Comparison of ENCODE assay signal across 8 cellular contexts in the genomic region with DNA sequence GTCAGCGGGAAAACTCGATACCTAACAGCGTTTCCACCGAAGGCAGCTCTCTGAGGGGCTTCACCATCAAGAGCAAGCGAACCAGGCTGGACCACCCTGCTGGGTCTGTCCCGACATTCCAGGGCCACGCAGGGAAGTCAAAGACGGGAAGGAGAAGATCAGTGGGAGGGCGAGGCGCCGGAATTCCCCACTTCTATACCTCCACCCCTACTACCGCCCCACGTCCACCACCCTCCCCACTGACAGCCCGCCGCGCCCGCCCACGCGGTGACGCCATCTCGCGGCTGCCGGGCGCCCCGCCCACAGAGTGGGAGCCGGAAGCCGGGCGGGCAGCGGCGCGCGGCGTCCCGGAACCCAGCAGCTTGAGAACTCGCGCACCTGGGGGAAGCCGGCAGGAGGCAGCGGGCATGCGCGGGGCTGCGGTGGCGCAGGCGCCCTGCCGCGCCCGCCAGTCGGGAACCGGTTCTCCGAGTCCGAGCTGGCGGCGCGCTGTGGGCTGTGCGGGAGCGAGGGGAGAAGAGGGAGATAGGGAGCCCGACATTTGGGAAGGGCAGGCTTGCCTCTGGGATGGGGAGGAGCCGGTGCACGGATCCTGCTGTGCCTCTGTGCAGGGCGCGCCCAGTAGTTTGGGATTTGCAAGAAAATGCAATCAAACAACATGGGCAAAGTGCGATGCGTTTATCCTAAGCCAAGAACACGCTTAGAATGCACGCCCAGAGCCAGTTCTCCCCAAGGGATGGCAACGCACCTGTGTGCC. TPM values are rescaled to one million over a fixed set of nuclear protein-coding genes. Genes with fewer than 3 reads are reported as not detected.
A peak's percentile ranks its signal among the peaks of the same experiment; 100 is the strongest.
DNase-seq lines count a peak whose midpoint lies in the region; ATAC-seq and TF ChIP-seq lines count a peak whose summit lies in the region.

No MANE protein-coding gene starts in this region.

- H3K9me3 Mint-ChIP-seq in GM23338 (no peaks in the 10 kb centered on the region), nephron (no peaks in the 10 kb centered on the region)

- H3K9me2 ChIP-seq in GM23338 (ENCODE audit: insufficient read depth), result no peaks in the 10 kb centered on the region

- TF ChIP-seq CTCF in GM23338 (conservative IDR thresholded peaks at IDR 0.05; ENCODE audit: low read depth in 2 of 2) (no peak), fibroblast of pulmonary artery (IDR thresholded peaks at IDR 0.05; ENCODE audit: low read length, missing control alignments) (no peak), nephron (IDR thresholded peaks at IDR 0.05; ENCODE audit: unreplicated experiment in 3 of 3) (no peak)

- peak overlapping the region; percentile 39; the same call in 1 of the 2 replicates for H3K27ac ChIP-seq in GM23338 (ENCODE audit: low read depth)

- peaks cover 10% of the 10 kb centered on the region for H3F3A ChIP-seq in GM23338 (replicated peaks; ENCODE audit: low read depth)

- H3K36me3 ChIP-seq in GM23338 (ENCODE audit: insufficient read depth), result no peaks in the 10 kb centered on the region

- peak overlapping the region; percentile 93 for H2AFZ ChIP-seq in GM23338

- peak overlapping the region; percentile 100 for H3K4me2 ChIP-seq in GM23338

- peaks cover 6% of the 10 kb centered on the region for H3K27me3 ChIP-seq in GM23338 (ENCODE audit: insufficient read depth)

- H3K4me1 ChIP-seq in GM23338 (ENCODE audit: insufficient read depth), result peaks cover 25% of the 10 kb centered on the region

- H3K4me1 Mint-ChIP-seq in GM23338 (peaks cover 41% of the 10 kb centered on the region), nephron (peaks cover 35% of the 10 kb centered on the region)

- DNase-seq in EL, result peak; percentile 86
- DNase-seq in GM23338 (ENCODE audit: low spot score), result peak; percentile 90
- peak; percentile 66 for DNase-seq in Kasumi-1 (lab: John Stamatoyannopoulos, UW)
- DNase-seq in RPMI8226, result peak; percentile 86
- peak; percentile 91 for DNase-seq in activated T-helper 9 cell treated with anti-CD3 and anti-CD28 coated beads, Interleukin-2, amount 50 U/mL, for 16 hours (ENCODE audit: low read depth)
- DNase-seq in fibroblast of pulmonary artery (ENCODE audit: low read depth), result peak; percentile 85
- DNase-seq in stimulated activated naive CD4-positive, alpha-beta T cell treated with Interleukin-2 at 50 U/mL for 16 hours (lab: John Stamatoyannopoulos, UW), result peak; percentile 92

- H3K4me3 ChIP-seq in GM23338 (peak overlapping the region; percentile 88), fibroblast of pulmonary artery (replicated peaks; ENCODE audit: low read depth, low read length) (peak overlapping the region; percentile 87)

- H3K4me3 Mint-ChIP-seq in GM23338, result peak overlapping the region; percentile 77
- H3K4me3 Mint-ChIP-seq in nephron, result peak overlapping the region; percentile 91 to 94 (median 93)

- peak; percentile 50 for ATAC-seq in GM23338

- H4K20me1 ChIP-seq in GM23338 (replicated peaks; ENCODE audit: insufficient read depth), result peaks cover 6% of the 10 kb centered on the region

- peak overlapping the region; percentile 64; the same call in 1 of the 2 replicates for H3K27ac Mint-ChIP-seq in GM23338
- peak overlapping the region; percentile 91 to 99 (median 94) for H3K27ac Mint-ChIP-seq in nephron

- H3K36me3 Mint-ChIP-seq in GM23338 (ENCODE audit: low read depth) (no peaks in the 10 kb centered on the region; the same call in 2 of the 3 replicates), nephron (ENCODE audit: low read depth) (no peaks in the 10 kb centered on the region)

- peaks cover 6% of the 10 kb centered on the region for H3K27me3 Mint-ChIP-seq in GM23338 (ENCODE audit: insufficient read depth, low read depth, poor library complexity)
- H3K27me3 Mint-ChIP-seq in nephron (ENCODE audit: low read depth), result no peaks in the 10 kb centered on the region

- peaks cover 7% of the 10 kb centered on the region for H3K79me2 ChIP-seq in GM23338 (replicated peaks; ENCODE audit: insufficient read depth)

TF ChIP-seq in GM23338, 12 proteins besides CTCF, POLR2A, EP300 and RAD21 (continues in another document):
- no peak for TF ChIP-seq STAT1 (IDR thresholded peaks at IDR 0.05; ENCODE audit: unreplicated experiment)
- TF ChIP-seq, protein P1, sequence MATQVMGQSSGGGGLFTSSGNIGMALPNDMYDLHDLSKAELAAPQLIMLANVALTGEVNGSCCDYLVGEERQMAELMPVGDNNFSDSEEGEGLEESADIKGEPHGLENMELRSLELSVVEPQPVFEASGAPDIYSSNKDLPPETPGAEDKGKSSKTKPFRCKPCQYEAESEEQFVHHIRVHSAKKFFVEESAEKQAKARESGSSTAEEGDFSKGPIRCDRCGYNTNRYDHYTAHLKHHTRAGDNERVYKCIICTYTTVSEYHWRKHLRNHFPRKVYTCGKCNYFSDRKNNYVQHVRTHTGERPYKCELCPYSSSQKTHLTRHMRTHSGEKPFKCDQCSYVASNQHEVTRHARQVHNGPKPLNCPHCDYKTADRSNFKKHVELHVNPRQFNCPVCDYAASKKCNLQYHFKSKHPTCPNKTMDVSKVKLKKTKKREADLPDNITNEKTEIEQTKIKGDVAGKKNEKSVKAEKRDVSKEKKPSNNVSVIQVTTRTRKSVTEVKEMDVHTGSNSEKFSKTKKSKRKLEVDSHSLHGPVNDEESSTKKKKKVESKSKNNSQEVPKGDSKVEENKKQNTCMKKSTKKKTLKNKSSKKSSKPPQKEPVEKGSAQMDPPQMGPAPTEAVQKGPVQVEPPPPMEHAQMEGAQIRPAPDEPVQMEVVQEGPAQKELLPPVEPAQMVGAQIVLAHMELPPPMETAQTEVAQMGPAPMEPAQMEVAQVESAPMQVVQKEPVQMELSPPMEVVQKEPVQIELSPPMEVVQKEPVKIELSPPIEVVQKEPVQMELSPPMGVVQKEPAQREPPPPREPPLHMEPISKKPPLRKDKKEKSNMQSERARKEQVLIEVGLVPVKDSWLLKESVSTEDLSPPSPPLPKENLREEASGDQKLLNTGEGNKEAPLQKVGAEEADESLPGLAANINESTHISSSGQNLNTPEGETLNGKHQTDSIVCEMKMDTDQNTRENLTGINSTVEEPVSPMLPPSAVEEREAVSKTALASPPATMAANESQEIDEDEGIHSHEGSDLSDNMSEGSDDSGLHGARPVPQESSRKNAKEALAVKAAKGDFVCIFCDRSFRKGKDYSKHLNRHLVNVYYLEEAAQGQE (IDR thresholded peaks at IDR 0.05; ENCODE audit: unreplicated experiment), result peak; percentile 23
- no peak for TF ChIP-seq JUNB (IDR thresholded peaks at IDR 0.05; ENCODE audit: unreplicated experiment)
- peak; percentile 3; the same call in 1 of the 2 replicates for TF ChIP-seq CREB1 (CRISPR knock-in tag; IDR thresholded peaks at IDR 0.05; ENCODE audit: low read depth)
- TF ChIP-seq EZH2phosphoT487 (IDR thresholded peaks at IDR 0.05; ENCODE audit: unreplicated experiment), result no peak
- peak; percentile 83 for TF ChIP-seq POLR2AphosphoS5 (IDR thresholded peaks at IDR 0.05; ENCODE audit: low read depth)
- TF ChIP-seq, protein P2, sequence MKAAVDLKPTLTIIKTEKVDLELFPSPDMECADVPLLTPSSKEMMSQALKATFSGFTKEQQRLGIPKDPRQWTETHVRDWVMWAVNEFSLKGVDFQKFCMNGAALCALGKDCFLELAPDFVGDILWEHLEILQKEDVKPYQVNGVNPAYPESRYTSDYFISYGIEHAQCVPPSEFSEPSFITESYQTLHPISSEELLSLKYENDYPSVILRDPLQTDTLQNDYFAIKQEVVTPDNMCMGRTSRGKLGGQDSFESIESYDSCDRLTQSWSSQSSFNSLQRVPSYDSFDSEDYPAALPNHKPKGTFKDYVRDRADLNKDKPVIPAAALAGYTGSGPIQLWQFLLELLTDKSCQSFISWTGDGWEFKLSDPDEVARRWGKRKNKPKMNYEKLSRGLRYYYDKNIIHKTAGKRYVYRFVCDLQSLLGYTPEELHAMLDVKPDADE (IDR thresholded peaks at IDR 0.05), result no peak
- TF ChIP-seq EZH2 (IDR thresholded peaks at IDR 0.05; ENCODE audit: low read depth, unreplicated experiment), result no peak

RNA-seq across cellular contexts. Expression of gene STIM2, which starts 3.2 kb away (rescaled TPM):
- 13.1 and 15.1 TPM in 2 replicates for total RNA-seq in GM23338 (2014; rRNA removed; shearing (Covaris generic))
- 17.4 and 17.8 TPM in 2 replicates for polyA plus RNA-seq in GM23338 (2016; fragmentation: Nextera tagmentation; extraction: Ambion mirVana)

Comparison
In these comparisons a context has a peak if more than half of its experiments do, and no peak if none do; other contexts are left out.
1. Peak in every context shown above with its lines: DNase-seq, ATAC-seq, H3K4me3 ChIP-seq and H3K27ac ChIP-seq.